ENCODE assay signal across 1 cellular context in the genomic region with DNA sequence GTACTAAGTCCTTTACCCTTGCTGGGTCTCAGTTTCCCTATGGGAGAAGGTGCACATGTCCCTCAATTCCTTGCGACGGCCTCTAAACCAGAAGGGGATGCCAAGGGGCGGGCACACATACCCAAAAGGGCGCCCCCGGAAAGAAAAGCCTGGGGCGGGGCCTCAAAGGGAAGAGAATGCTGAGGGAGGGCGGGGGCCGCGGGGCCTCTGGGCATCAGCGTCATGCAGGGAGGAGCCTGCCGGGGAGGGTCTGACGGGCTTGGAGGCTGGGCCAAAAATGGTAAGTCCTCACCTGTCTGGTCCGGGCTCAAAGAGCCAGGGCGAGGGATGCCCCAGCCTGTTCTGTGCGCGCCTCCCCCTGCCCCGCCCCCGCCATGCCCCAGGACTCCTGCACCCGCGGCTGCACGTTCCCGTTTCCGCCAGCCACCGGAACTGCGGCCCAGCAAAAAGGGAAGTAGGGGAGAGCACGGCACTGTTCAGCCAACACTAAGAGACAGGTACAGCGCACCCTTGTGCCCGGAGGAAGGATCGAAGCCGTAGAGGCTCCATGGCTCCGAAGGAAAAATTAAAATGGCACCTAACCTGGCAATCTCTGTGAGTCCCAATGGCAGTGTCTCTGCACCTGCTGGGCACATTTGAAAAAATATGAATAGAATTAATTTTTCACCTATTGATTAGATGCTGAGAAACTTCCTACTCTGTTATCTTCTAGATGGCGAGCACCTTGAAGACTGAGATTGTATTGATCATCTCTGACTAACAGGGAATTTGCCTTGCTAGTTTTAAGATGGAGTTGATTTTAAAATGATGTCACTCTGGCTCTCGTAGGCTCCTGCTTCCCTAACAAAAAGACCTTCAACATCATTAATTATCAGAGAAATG.
TF ChIP-seq lines count a peak whose summit lies in the region.

Gene DET1, minus strand, starts transcription at position 434 of the 882 bp plus-strand sequence. CDS start 14,976 bp downstream, outside the sequence.

TF ChIP-seq in HEK293, 187 proteins besides CTCF, POLR2A, EP300 and RAD21 (continued from another document):
- TF ChIP-seq ZBTB20 (tag by site-specific recombination; IDR thresholded peaks at IDR 0.05) (peak; percentile 50; the same call in 1 of the 2 replicates), IKZF3 (tag by site-specific recombination; IDR thresholded peaks at IDR 0.05) (no peak), ZNF121 (tag by site-specific recombination; IDR thresholded peaks at IDR 0.05) (no peak), MZF1 (tag by site-specific recombination; IDR thresholded peaks at IDR 0.05; ENCODE audit: borderline replicate concordance) (no peak), SP3 (tag by site-specific recombination; IDR thresholded peaks at IDR 0.05) (peak; percentile 85), TCF7L2 (IDR thresholded peaks at IDR 0.05; ENCODE audit: borderline replicate concordance, low read depth, low read length) (no peak), PRDM1 (tag by site-specific recombination; IDR thresholded peaks at IDR 0.05) (no peak), ZNF23 (tag by site-specific recombination; IDR thresholded peaks at IDR 0.05; ENCODE audit: borderline replicate concordance) (no peak), ZIC2 (tag by site-specific recombination; IDR thresholded peaks at IDR 0.05) (0 out of 2 replicates have a peak, but pooled peaks have one; percentile 10), ZNF776 (tag by site-specific recombination; IDR thresholded peaks at IDR 0.05; ENCODE audit: borderline replicate concordance) (no peak), ZNF610 (tag by site-specific recombination; IDR thresholded peaks at IDR 0.05; ENCODE audit: borderline replicate concordance) (no peak), ZBTB17 (tag by site-specific recombination; IDR thresholded peaks at IDR 0.05) (peak; percentile 44; the same call in 1 of the 2 replicates), ZNF335 (tag by site-specific recombination; conservative IDR thresholded peaks at IDR 0.05) (peak; percentile 30), ZNF366 (tag by site-specific recombination; conservative IDR thresholded peaks at IDR 0.05) (no peak)
- TF ChIP-seq, protein P1, sequence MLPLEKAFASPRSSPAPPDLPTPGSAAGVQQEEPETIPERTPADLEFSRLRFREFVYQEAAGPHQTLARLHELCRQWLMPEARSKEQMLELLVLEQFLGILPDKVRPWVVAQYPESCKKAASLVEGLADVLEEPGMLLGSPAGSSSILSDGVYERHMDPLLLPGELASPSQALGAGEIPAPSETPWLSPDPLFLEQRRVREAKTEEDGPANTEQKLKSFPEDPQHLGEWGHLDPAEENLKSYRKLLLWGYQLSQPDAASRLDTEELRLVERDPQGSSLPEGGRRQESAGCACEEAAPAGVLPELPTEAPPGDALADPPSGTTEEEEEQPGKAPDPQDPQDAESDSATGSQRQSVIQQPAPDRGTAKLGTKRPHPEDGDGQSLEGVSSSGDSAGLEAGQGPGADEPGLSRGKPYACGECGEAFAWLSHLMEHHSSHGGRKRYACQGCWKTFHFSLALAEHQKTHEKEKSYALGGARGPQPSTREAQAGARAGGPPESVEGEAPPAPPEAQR (tag by site-specific recombination; IDR thresholded peaks at IDR 0.05) = no peak
